Comparison of ENCODE assay signal across 17 cellular contexts in the genomic region with DNA sequence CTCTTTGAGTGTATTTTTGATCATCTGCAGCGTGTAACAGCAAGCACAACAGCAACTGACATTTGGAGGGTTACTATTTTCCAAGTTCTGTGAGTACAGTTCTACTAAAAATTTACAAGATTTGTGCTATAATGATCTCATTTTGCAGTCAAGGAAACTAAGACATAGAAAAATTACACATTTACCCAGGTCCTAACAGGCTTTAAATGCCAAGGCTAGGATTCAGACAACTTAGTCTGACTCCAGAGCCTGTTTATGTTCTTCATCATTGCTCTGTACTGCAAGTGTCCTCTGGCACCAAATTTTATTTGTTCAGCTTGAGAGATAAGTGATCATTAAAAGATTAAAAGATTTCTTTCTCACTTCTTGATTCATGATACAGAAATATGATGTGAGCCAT.
DNase-seq lines count a peak whose midpoint lies in the region; ATAC-seq and TF ChIP-seq lines count a peak whose summit lies in the region.
"Had no signal": no experiment of that assay in that cellular context is flagged by ENCODE, and none has a peak within 500 bp of the region (broad histone marks: within the 10 kb centered on the region; RNA-seq: fewer than 3 reads in every experiment).

No MANE protein-coding gene starts in this region.

- no peaks in the 10 kb centered on the region for H3K9me3 Mint-ChIP-seq in nephron
- H3K9me3 Mint-ChIP-seq: CD8-positive, alpha-beta T cell had no signal

- in situ Hi-C loops in ACHN (cut with HindIII; ENCODE audit: low pct_ligation_motif_present, low pct_unique_long_range_greater_than_20kb, low sequenced_read_pairs), result no loop called here

- peaks cover 45% of the 10 kb centered on the region for H3K4me1 Mint-ChIP-seq in nephron

- H3K4me3 Mint-ChIP-seq in nephron, result no peak overlapping the region
- H3K4me3 Mint-ChIP-seq: CD8-positive, alpha-beta T cell had no signal

- H3K9me3 ChIP-seq in HEK293 (ENCODE audit: control insufficient read depth, insufficient read depth, low read depth, low read length) (no peaks in the 10 kb centered on the region), BE2C (no peaks in the 10 kb centered on the region)
- H3K9me3 ChIP-seq: Caco-2 had no signal

- TF ChIP-seq CTCF in HEK293 (tag by site-specific recombination; IDR thresholded peaks at IDR 0.05) (no peak), epithelial cell of proximal tubule (conservative IDR thresholded peaks at IDR 0.05; ENCODE audit: low read depth, low read length) (no peak), nephron (IDR thresholded peaks at IDR 0.05; ENCODE audit: unreplicated experiment in 3 of 3) (no peak), BE2C (IDR thresholded peaks at IDR 0.05; ENCODE audit: low read depth, low read length) (no peak)

- peak overlapping the region in 2 of 3 experiments; percentile 28 to 52 for H3K27ac Mint-ChIP-seq in nephron
- H3K27ac Mint-ChIP-seq: CD8-positive, alpha-beta T cell had no signal

- ATAC-seq in HG03457 (IDR thresholded peaks at IDR 0.05; ENCODE audit: unreplicated experiment), result no peak
- ATAC-seq in HG03439 (IDR thresholded peaks at IDR 0.05; ENCODE audit: unreplicated experiment), result no peak
- ATAC-seq: CD8-positive, alpha-beta T cell had no signal

- peak; percentile 18 for DNase-seq in ACHN
- DNase-seq in epithelial cell of proximal tubule (ENCODE audit: low read depth), result peak; percentile 22
- DNase-seq in BE2C, result no peak
- DNase-seq: Caco-2; CD8-positive, alpha-beta T cell; HCEC 1CT; NCI-H1092; NCI-H1417 treated with DMSO at 0.1 percent for 48 hours; NCI-H1694 treated with DMSO at 0.1 percent for 48 hours; NCI-H2081; SHP77 treated with DMSO at 0.1 percent for 48 hours had no signal

- no peaks in the 10 kb centered on the region for H3K27me3 Mint-ChIP-seq in nephron (ENCODE audit: low read depth)

- H3K4me3 ChIP-seq in HEK293 (ENCODE audit: low read depth, low read length) (no peak overlapping the region), epithelial cell of proximal tubule (ENCODE audit: low read depth, low read length) (no peak overlapping the region), BE2C (ENCODE audit: low read depth, low read length) (no peak overlapping the region)

- CTCF ChIA-PET in HEK293 (lab: Yijun Ruan, JAX), result interaction anchor here (0.7 kb wide), 1 partner anchor 71 kb away, joined by 4 read pairs; no protein-coding TSS in a partner anchor

- no peak overlapping the region for H3K27ac ChIP-seq in HEK293 (ENCODE audit: extremely low read depth, low read depth, low read length)
- H3K27ac ChIP-seq: C4-2B, HL-60 had no signal

- POLR2A ChIA-PET in HEK293 (lab: Yijun Ruan, JAX), result no interaction called here

- H3K4me1 ChIP-seq in HEK293 (ENCODE audit: control insufficient read depth, insufficient read depth, low read length) (peaks cover 11% of the 10 kb centered on the region), BE2C (no peaks in the 10 kb centered on the region)
- H3K4me1 ChIP-seq: Caco-2 had no signal

- H3K36me3 Mint-ChIP-seq in nephron (ENCODE audit: low read depth), result no peaks in the 10 kb centered on the region
- H3K36me3 Mint-ChIP-seq: CD8-positive, alpha-beta T cell had no signal

- no peaks in the 10 kb centered on the region for H3K27me3 ChIP-seq in BE2C

- no peaks in the 10 kb centered on the region for H3K36me3 ChIP-seq in HEK293 (ENCODE audit: control insufficient read depth in 2 of 2, insufficient read depth in 1 of 2, low read length in 2 of 2)
- H3K36me3 ChIP-seq in BE2C, result no peaks in the 10 kb centered on the region

TF ChIP-seq in HEK293, 187 proteins besides CTCF, POLR2A, EP300 and RAD21:
- TF ChIP-seq, protein P1, sequence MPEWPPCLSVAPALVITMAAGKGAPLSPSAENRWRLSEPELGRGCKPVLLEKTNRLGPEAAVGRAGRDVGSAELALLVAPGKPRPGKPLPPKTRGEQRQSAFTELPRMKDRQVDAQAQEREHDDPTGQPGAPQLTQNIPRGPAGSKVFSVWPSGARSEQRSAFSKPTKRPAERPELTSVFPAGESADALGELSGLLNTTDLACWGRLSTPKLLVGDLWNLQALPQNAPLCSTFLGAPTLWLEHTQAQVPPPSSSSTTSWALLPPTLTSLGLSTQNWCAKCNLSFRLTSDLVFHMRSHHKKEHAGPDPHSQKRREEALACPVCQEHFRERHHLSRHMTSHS (tag by site-specific recombination; IDR thresholded peaks at IDR 0.05), result no peak
- TF ChIP-seq, protein P2, sequence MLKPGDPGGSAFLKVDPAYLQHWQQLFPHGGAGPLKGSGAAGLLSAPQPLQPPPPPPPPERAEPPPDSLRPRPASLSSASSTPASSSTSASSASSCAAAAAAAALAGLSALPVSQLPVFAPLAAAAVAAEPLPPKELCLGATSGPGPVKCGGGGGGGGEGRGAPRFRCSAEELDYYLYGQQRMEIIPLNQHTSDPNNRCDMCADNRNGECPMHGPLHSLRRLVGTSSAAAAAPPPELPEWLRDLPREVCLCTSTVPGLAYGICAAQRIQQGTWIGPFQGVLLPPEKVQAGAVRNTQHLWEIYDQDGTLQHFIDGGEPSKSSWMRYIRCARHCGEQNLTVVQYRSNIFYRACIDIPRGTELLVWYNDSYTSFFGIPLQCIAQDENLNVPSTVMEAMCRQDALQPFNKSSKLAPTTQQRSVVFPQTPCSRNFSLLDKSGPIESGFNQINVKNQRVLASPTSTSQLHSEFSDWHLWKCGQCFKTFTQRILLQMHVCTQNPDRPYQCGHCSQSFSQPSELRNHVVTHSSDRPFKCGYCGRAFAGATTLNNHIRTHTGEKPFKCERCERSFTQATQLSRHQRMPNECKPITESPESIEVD (tag by site-specific recombination; IDR thresholded peaks at IDR 0.05), result peak; percentile 32; the same call in 1 of the 2 replicates
- no peak for TF ChIP-seq KLF10 (tag by site-specific recombination; IDR thresholded peaks at IDR 0.05)
- TF ChIP-seq ZNF394 (tag by site-specific recombination; IDR thresholded peaks at IDR 0.05; ENCODE audit: borderline replicate concordance), result no peak
- TF ChIP-seq ZNF132 (tag by site-specific recombination; IDR thresholded peaks at IDR 0.05; ENCODE audit: borderline replicate concordance), result no peak
- no peak for TF ChIP-seq YY2 (tag by site-specific recombination; IDR thresholded peaks at IDR 0.05)
